Comparison of ENCODE assay signal across 1 cellular context in the genomic region with DNA sequence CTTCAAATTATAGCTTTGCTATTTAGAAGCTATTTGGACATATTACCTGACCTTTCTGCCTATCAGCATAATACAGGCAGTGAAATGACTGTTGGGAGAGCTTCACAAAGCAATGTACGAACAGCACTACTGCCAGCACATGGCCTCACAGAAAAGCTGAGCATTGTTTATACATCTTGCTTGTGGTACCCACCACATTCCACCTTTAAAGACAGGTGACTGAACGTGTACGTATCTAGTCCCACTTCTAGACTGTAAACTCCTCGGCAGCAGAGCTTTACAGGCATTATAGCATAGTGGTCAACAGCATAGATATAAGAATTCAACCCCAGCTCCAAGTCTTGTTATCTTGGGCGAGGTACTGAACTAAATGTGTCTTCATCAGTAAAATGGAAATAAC.
TF ChIP-seq lines count a peak whose summit lies in the region.

No MANE protein-coding gene starts in this region.

TF ChIP-seq in GM23338, 12 proteins besides CTCF, POLR2A, EP300 and RAD21 (continued from another document):
- TF ChIP-seq, protein P1, sequence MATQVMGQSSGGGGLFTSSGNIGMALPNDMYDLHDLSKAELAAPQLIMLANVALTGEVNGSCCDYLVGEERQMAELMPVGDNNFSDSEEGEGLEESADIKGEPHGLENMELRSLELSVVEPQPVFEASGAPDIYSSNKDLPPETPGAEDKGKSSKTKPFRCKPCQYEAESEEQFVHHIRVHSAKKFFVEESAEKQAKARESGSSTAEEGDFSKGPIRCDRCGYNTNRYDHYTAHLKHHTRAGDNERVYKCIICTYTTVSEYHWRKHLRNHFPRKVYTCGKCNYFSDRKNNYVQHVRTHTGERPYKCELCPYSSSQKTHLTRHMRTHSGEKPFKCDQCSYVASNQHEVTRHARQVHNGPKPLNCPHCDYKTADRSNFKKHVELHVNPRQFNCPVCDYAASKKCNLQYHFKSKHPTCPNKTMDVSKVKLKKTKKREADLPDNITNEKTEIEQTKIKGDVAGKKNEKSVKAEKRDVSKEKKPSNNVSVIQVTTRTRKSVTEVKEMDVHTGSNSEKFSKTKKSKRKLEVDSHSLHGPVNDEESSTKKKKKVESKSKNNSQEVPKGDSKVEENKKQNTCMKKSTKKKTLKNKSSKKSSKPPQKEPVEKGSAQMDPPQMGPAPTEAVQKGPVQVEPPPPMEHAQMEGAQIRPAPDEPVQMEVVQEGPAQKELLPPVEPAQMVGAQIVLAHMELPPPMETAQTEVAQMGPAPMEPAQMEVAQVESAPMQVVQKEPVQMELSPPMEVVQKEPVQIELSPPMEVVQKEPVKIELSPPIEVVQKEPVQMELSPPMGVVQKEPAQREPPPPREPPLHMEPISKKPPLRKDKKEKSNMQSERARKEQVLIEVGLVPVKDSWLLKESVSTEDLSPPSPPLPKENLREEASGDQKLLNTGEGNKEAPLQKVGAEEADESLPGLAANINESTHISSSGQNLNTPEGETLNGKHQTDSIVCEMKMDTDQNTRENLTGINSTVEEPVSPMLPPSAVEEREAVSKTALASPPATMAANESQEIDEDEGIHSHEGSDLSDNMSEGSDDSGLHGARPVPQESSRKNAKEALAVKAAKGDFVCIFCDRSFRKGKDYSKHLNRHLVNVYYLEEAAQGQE (IDR thresholded peaks at IDR 0.05; ENCODE audit: unreplicated experiment): no peak
